In the genomic region with DNA sequence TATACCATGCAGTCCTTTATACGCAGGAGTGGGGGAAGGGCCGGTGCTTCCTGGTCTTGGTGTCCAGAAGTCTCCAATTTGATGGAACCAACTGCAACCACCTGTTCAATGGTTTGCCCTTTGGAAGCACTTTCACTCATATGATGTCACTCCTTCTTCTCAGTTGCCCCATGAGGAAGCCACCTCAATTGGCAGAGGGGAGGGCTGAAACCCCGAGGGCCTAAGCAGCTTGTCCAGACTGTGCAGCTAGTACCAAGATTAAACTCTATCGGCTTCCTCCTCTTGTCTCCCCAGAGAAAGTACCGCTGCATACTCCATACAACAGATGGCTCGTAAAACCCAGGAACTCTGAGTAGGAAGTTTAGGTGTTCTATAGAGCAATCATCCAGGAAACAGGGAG, we compare ENCODE assay signal across 24 cellular contexts.
"Had no signal": no experiment of that assay in that cellular context is flagged by ENCODE, and none has a peak within 500 bp of the region (broad histone marks: within the 10 kb centered on the region; RNA-seq: fewer than 3 reads in every experiment).

No MANE protein-coding gene starts in this region.

- H3K27ac Mint-ChIP-seq: immature natural killer cell; naive thymus-derived CD8-positive, alpha-beta T cell; nephron progenitor cell; stimulated activated effector memory CD8-positive, alpha-beta T cell treated with anti-CD3 and anti-CD28 coated beads, Interleukin-12 subunit alpha, Interleukin-12 subunit beta, amount 100 ng/mL, for 72 hours; type B pancreatic cell had no signal

- H3K9me3 Mint-ChIP-seq: nephron progenitor cell had no signal

- DNase-seq: dorsolateral prefrontal cortex; effector CD4-positive, alpha-beta T cell; hypothalamus; immature natural killer cell; islet precursor cell; kidney glomerular epithelial cell; left ventricle myocardium superior; lower lobe of right lung; naive thymus-derived CD8-positive, alpha-beta T cell; nephron progenitor cell; occipital lobe; ovary; posterior cingulate gyrus; psoas muscle; right cardiac atrium; sigmoid colon; stimulated activated CD4-positive, alpha-beta T cell treated with anti-CD3 and anti-CD28 coated beads, Interleukin-2, amount 100 ng/mL, for 24 hours; stimulated activated CD4-positive, alpha-beta T cell treated with anti-CD3 and anti-CD28 coated beads, Interleukin-4, amount 100 ng/mL, for 24 hours; stimulated activated naive CD4-positive, alpha-beta T cell treated with Interleukin-2 at 50 U/mL for 16 hours; substantia nigra; testis; tibial artery had no signal

- ATAC-seq: left ventricle myocardium superior; lower lobe of right lung; naive thymus-derived CD8-positive, alpha-beta T cell; psoas muscle; right cardiac atrium; stimulated activated effector memory CD8-positive, alpha-beta T cell treated with anti-CD3 and anti-CD28 coated beads, Interleukin-12 subunit alpha, Interleukin-12 subunit beta, amount 100 ng/mL, for 72 hours had no signal

- H3K4me3 Mint-ChIP-seq: immature natural killer cell; naive thymus-derived CD8-positive, alpha-beta T cell; nephron progenitor cell; stimulated activated effector memory CD8-positive, alpha-beta T cell treated with anti-CD3 and anti-CD28 coated beads, Interleukin-12 subunit alpha, Interleukin-12 subunit beta, amount 100 ng/mL, for 72 hours; type B pancreatic cell had no signal

- H3K4me1 Mint-ChIP-seq: immature natural killer cell; nephron progenitor cell; stimulated activated effector memory CD8-positive, alpha-beta T cell treated with anti-CD3 and anti-CD28 coated beads, Interleukin-12 subunit alpha, Interleukin-12 subunit beta, amount 100 ng/mL, for 72 hours had no signal

- H3K36me3 Mint-ChIP-seq: stimulated activated effector memory CD8-positive, alpha-beta T cell treated with anti-CD3 and anti-CD28 coated beads, Interleukin-12 subunit alpha, Interleukin-12 subunit beta, amount 100 ng/mL, for 72 hours; type B pancreatic cell had no signal
